ENCODE assay signal across 27 cellular contexts in the genomic region with DNA sequence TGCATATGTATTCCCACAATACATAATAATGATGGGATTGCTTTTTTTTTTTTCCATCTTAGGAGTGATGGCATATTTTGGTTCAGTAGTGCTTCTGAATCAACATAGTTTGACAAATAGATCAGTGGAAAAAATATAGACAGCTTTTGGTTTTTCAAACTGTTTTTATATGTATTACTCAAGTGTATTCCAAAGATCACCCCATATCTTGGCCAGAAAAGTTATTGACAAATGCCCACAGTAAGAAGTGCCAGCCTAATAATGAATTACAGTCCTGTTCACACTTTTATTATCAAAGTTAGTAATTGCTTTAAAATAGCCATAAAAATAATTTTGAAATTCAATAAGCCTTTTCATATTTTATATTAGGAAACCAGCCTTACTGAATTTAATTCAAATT.
"Had no signal": no experiment of that assay in that cellular context is flagged by ENCODE, and none has a peak within 500 bp of the region (broad histone marks: within the 10 kb centered on the region; RNA-seq: fewer than 3 reads in every experiment).

No MANE protein-coding gene starts in this region.

- DNase-seq: stimulated activated CD4-positive, alpha-beta T cell treated with anti-CD3 and anti-CD28 coated beads, Interleukin-2, amount 100 ng/mL, for 48 hours; stimulated activated CD4-positive, alpha-beta T cell treated with anti-CD3 and anti-CD28 coated beads, Interleukin-4, amount 100 ng/mL, for 1 hour; stimulated activated CD4-positive, alpha-beta T cell treated with anti-CD3 and anti-CD28 coated beads, Interleukin-4, amount 100 ng/mL, for 24 hours; stimulated activated CD4-positive, alpha-beta T cell treated with anti-CD3 and anti-CD28 coated beads, Interleukin-4, amount 100 ng/mL, for 4 hours; stimulated activated CD8-positive, alpha-beta memory T cell treated with anti-CD3 and anti-CD28 coated beads, Interleukin-4, amount 100 ng/mL, for 48 hours; stimulated activated naive B cell treated with anti-CD40 and anti-IgM and Interleukin-4, amounts not matched to agents 10 μg/mL and 1 μg/mL and 100 μg/mL, for 72 hours; stimulated activated naive CD4-positive, alpha-beta T cell; stimulated activated naive CD4-positive, alpha-beta T cell treated with Interleukin-2 at 50 U/mL for 16 hours; stimulated activated naive CD8-positive, alpha-beta T cell treated with anti-CD3 and anti-CD28 coated beads, Interleukin-15, amount 100 ng/mL, for 72 hours; stimulated activated naive CD8-positive, alpha-beta T cell treated with anti-CD3 and anti-CD28 coated beads, Interleukin-15, Interleukin-2, amounts not matched to agents 100 U/mL and 50 U/mL, for 24 hours; stomach; substantia nigra; testis; thyroid gland; tibial artery; transverse colon; trophoblast cell; upper lobe of left lung; upper lobe of right lung; uterus had no signal

- ATAC-seq: stimulated activated effector memory CD8-positive, alpha-beta T cell treated with anti-CD3 and anti-CD28 coated beads, Interleukin-12 subunit alpha, Interleukin-12 subunit beta, amount 100 ng/mL, for 72 hours; stimulated activated memory B cell treated with anti-CD40 and anti-IgM and Interleukin-4, amounts not matched to agents 10 μg/mL and 1 μg/mL and 100 μg/mL, for 72 hours; stimulated activated naive B cell treated with anti-CD40 and anti-IgM and Interleukin-4, amounts not matched to agents 10 μg/mL and 1 μg/mL and 100 μg/mL, for 72 hours; stimulated activated naive CD8-positive, alpha-beta T cell treated with anti-CD3 and anti-CD28 coated beads, Interleukin-15, amount 100 ng/mL, for 72 hours; stimulated activated naive CD8-positive, alpha-beta T cell treated with anti-CD3 and anti-CD28 coated beads, Interleukin-15, Interleukin-2, amounts not matched to agents 100 U/mL and 50 U/mL, for 24 hours; upper lobe of right lung had no signal

- H3K4me3 ChIP-seq: stomach, suprapubic skin, testis, thoracic aorta, thyroid gland, tibial artery, tibial nerve, transverse colon, upper lobe of left lung, upper lobe of right lung, uterus, vagina had no signal

- H3K4me1 ChIP-seq: stomach, suprapubic skin, testis, thyroid gland, tibial artery, tibial nerve, transverse colon, upper lobe of left lung, upper lobe of right lung, uterus, vagina had no signal

- H3K9me3 ChIP-seq: stomach, suprapubic skin, testis, thoracic aorta, thyroid gland, tibial artery, tibial nerve, transverse colon, upper lobe of left lung, upper lobe of right lung, uterus, vagina had no signal

- H3K27ac ChIP-seq: stomach, suprapubic skin, testis, thoracic aorta, thyroid gland, tibial artery, tibial nerve, transverse colon, upper lobe of left lung, upper lobe of right lung, uterus, vagina had no signal

- H3K27me3 ChIP-seq: stomach, suprapubic skin, testis, thyroid gland, tibial artery, tibial nerve, transverse colon, upper lobe of left lung, upper lobe of right lung, uterus, vagina had no signal

- H3K36me3 ChIP-seq: stomach, suprapubic skin, thoracic aorta, thyroid gland, tibial artery, tibial nerve, transverse colon, upper lobe of left lung, upper lobe of right lung, uterus, vagina had no signal

- FAIRE-seq: urothelium cell line had no signal
